Comparison of ENCODE assay signal across 25 cellular contexts in the genomic region with DNA sequence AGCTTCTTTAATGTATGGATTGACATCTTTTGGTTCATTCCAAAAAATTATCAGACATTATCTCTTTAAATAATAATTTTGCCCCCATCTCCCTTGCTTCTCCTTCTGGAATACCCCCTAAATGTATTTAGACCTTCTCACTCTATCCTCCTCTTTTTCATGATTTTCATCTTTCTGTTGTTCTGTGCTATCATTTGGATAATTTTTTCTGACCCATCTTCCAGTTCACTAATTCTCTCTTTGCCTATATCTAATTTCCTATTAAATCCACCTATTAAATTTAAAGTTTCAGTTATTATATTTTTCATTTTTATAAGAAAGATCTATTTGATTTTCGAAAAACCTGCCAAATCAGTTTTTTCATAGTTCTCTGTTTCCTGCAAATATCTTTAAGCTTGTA.
"Had no signal": no experiment of that assay in that cellular context is flagged by ENCODE, and none has a peak within 500 bp of the region (broad histone marks: within the 10 kb centered on the region; RNA-seq: fewer than 3 reads in every experiment).

No MANE protein-coding gene starts in this region.

- FAIRE-seq: islet of Langerhans, pancreas, small intestine had no signal

- DNase-seq: activated CD4-positive, alpha-beta T cell treated with anti-CD3 and anti-CD28 coated beads, Interleukin-2, amount 50 U/mL, for 1 hour; activated CD8-positive, alpha-beta T cell treated with anti-CD3 and anti-CD28 coated beads for 36 hours; activated naive CD8-positive, alpha-beta T cell treated with anti-CD3 and anti-CD28 coated beads, Interleukin-2, amount 50 U/mL, for 24 hours; activated T-cell treated with anti-CD3 and anti-CD28 coated beads, Interleukin-2, amount 50 U/mL, for 4 hours; central memory CD4-positive, alpha-beta T cell; gastrocnemius medialis; glutamatergic neuron; left ventricle myocardium inferior; nephron progenitor cell; nucleus accumbens; pancreas; retina; sigmoid colon; small intestine; stimulated activated CD4-positive, alpha-beta T cell treated with anti-CD3 and anti-CD28 coated beads, Interleukin-1b, Interleukin-23, amount 100 ng/mL, for 48 hours; stimulated activated CD4-positive, alpha-beta T cell treated with anti-CD3 and anti-CD28 coated beads, Interleukin-4, amount 100 ng/mL, for 4 hours; stimulated activated CD8-positive, alpha-beta memory T cell treated with anti-CD3 and anti-CD28 coated beads, Interleukin-4, amount 100 ng/mL, for 48 hours; stimulated activated naive CD8-positive, alpha-beta T cell treated with anti-CD3 and anti-CD28 coated beads, Interleukin-15, amount 100 ng/mL, for 72 hours; thyroid gland; upper lobe of left lung had no signal

- H3K27ac Mint-ChIP-seq: activated CD8-positive, alpha-beta T cell treated with anti-CD3 and anti-CD28 coated beads for 36 hours; activated naive CD4-positive, alpha-beta T cell treated with anti-CD3 and anti-CD28 coated beads, Interleukin-2, amount 50 U/mL, for 24 hours; activated naive CD8-positive, alpha-beta T cell treated with anti-CD3 and anti-CD28 coated beads, Interleukin-2, amount 50 U/mL, for 24 hours; activated T-helper 17 cell treated with anti-CD3 and anti-CD28 coated beads, Interleukin-2, amount 50 U/mL, for 72 hours; dendritic cell treated with granulocyte-macrophage colony-stimulating factor and Interleukin-4, amounts not matched to agents 40 ng/mL and 50 ng/mL, for 4 days; nephron progenitor cell; stimulated activated memory B cell treated with anti-CD40 and anti-IgM and Interleukin-4, amounts not matched to agents 10 μg/mL and 1 μg/mL and 100 μg/mL, for 72 hours; stimulated activated naive CD8-positive, alpha-beta T cell treated with anti-CD3 and anti-CD28 coated beads, Interleukin-15, amount 100 ng/mL, for 72 hours had no signal

- H3K4me1 Mint-ChIP-seq: activated naive CD4-positive, alpha-beta T cell treated with anti-CD3 and anti-CD28 coated beads, Interleukin-2, amount 50 U/mL, for 24 hours; activated T-helper 17 cell treated with anti-CD3 and anti-CD28 coated beads, Interleukin-2, amount 50 U/mL, for 72 hours; stimulated activated memory B cell treated with anti-CD40 and anti-IgM and Interleukin-4, amounts not matched to agents 10 μg/mL and 1 μg/mL and 100 μg/mL, for 72 hours had no signal

- H3K4me3 Mint-ChIP-seq: activated CD8-positive, alpha-beta T cell treated with anti-CD3 and anti-CD28 coated beads for 36 hours; activated naive CD4-positive, alpha-beta T cell treated with anti-CD3 and anti-CD28 coated beads, Interleukin-2, amount 50 U/mL, for 24 hours; activated naive CD8-positive, alpha-beta T cell treated with anti-CD3 and anti-CD28 coated beads, Interleukin-2, amount 50 U/mL, for 24 hours; activated T-cell treated with anti-CD3 and anti-CD28 coated beads, Interleukin-2, amount 50 U/mL, for 4 hours; activated T-helper 17 cell treated with anti-CD3 and anti-CD28 coated beads, Interleukin-2, amount 50 U/mL, for 72 hours; dendritic cell treated with granulocyte-macrophage colony-stimulating factor and Interleukin-4, amounts not matched to agents 40 ng/mL and 50 ng/mL, for 4 days; nephron progenitor cell; stimulated activated memory B cell treated with anti-CD40 and anti-IgM and Interleukin-4, amounts not matched to agents 10 μg/mL and 1 μg/mL and 100 μg/mL, for 72 hours; stimulated activated naive CD8-positive, alpha-beta T cell treated with anti-CD3 and anti-CD28 coated beads, Interleukin-15, amount 100 ng/mL, for 72 hours had no signal

- H3K27me3 Mint-ChIP-seq: activated CD8-positive, alpha-beta T cell treated with anti-CD3 and anti-CD28 coated beads for 36 hours; activated naive CD4-positive, alpha-beta T cell treated with anti-CD3 and anti-CD28 coated beads, Interleukin-2, amount 50 U/mL, for 24 hours; activated naive CD8-positive, alpha-beta T cell treated with anti-CD3 and anti-CD28 coated beads, Interleukin-2, amount 50 U/mL, for 24 hours; activated T-helper 17 cell treated with anti-CD3 and anti-CD28 coated beads, Interleukin-2, amount 50 U/mL, for 72 hours; stimulated activated memory B cell treated with anti-CD40 and anti-IgM and Interleukin-4, amounts not matched to agents 10 μg/mL and 1 μg/mL and 100 μg/mL, for 72 hours; stimulated activated naive CD8-positive, alpha-beta T cell treated with anti-CD3 and anti-CD28 coated beads, Interleukin-15, amount 100 ng/mL, for 72 hours had no signal

- ATAC-seq: activated CD8-positive, alpha-beta T cell treated with anti-CD3 and anti-CD28 coated beads for 36 hours; activated naive CD8-positive, alpha-beta T cell treated with anti-CD3 and anti-CD28 coated beads, Interleukin-2, amount 50 U/mL, for 24 hours; activated T-cell treated with anti-CD3 and anti-CD28 coated beads, Interleukin-2, amount 50 U/mL, for 4 hours; activated T-helper 17 cell treated with anti-CD3 and anti-CD28 coated beads, Interleukin-2, amount 50 U/mL, for 72 hours; gastrocnemius medialis; pancreas; stimulated activated memory B cell treated with anti-CD40 and anti-IgM and Interleukin-4, amounts not matched to agents 10 μg/mL and 1 μg/mL and 100 μg/mL, for 72 hours; stimulated activated naive CD8-positive, alpha-beta T cell treated with anti-CD3 and anti-CD28 coated beads, Interleukin-15, amount 100 ng/mL, for 72 hours had no signal
